ENCODE assay signal across 8 cellular contexts in genomic region chr22:31081963-31082605, GRCh38. TPM values are rescaled to one million over a fixed set of nuclear protein-coding genes. Genes with fewer than 3 reads are reported as not detected.
DNase-seq lines count a peak whose midpoint lies in the region; ATAC-seq, FAIRE-seq and TF ChIP-seq lines count a peak whose summit lies in the region.

No MANE protein-coding gene starts in this region.

- TF ChIP-seq EP300 in A549 (IDR thresholded peaks at IDR 0.05): no peak

- H3K9me3 ChIP-seq in A549: no peaks in the 10 kb centered on the region

- H3K4me3 ChIP-seq in A549: peak overlapping the region; percentile 95
- peak overlapping the region; percentile 83 for H3K4me3 ChIP-seq in astrocyte of the spinal cord (ENCODE audit: low read depth, low read length)

- H3K4me1 ChIP-seq in A549: peaks cover 31% of the 10 kb centered on the region

- H3K27ac ChIP-seq in A549: peak overlapping the region; percentile 92 to 94

- ATAC-seq in A549 (peak; percentile 2 to 3; a peak in 3 of 6 replicates), memory B cell (ENCODE audit: low read depth) (no peak), HG03457 (IDR thresholded peaks at IDR 0.05; ENCODE audit: unreplicated experiment) (no peak), HG03460 (IDR thresholded peaks at IDR 0.05; ENCODE audit: unreplicated experiment) (no peak)

- CTCF ChIA-PET in A549 (lab: Yijun Ruan, JAX): interaction anchor here (0.6 to 5.1 kb wide), 23 partner anchors 8 to 327 kb away, joined by 3 to 34 read pairs (median 4); partner anchors contain the start of genes MORC2, SELENOM and TUG1

- no peak for TF ChIP-seq POLR2A in A549 (IDR thresholded peaks at IDR 0.05; ENCODE audit: low read length)

- POLR2A ChIA-PET in A549 (lab: Yijun Ruan, JAX): interaction anchor here (1.1 to 4.3 kb wide), 2 partner anchors 10 to 113 kb away, joined by 3 to 58 read pairs; partner anchors contain the start of genes MORC2 and TUG1

- H3K4me2 ChIP-seq in A549: peak overlapping the region; percentile 99

- peak overlapping the region; percentile 22 for H3K4me3 Mint-ChIP-seq in memory B cell

- TF ChIP-seq CTCF in A549 (IDR thresholded peaks at IDR 0.05) (no peak), astrocyte of the spinal cord (IDR thresholded peaks at IDR 0.05; ENCODE audit: low read depth, low read length) (no peak)

- FAIRE-seq in A549 (lab: Jason Lieb, UNC): no peak

- no peak overlapping the region for H3K27ac Mint-ChIP-seq in memory B cell

- 31% methylated on average over 5 of the region's 6 CpGs for WGBS in A549 (ENCODE audit: missing lambda C conversion rate)

- H3K9me3 Mint-ChIP-seq in memory B cell: no peaks in the 10 kb centered on the region

- no peaks in the 10 kb centered on the region for H3K36me3 Mint-ChIP-seq in memory B cell

- in situ Hi-C loops in astrocyte of the spinal cord (cut with HindIII; ENCODE audit: low sequenced_read_pairs): no loop called here

- DNase-seq in A549 (ENCODE audit: low read depth in 1 of 2, low spot score in 1 of 2) (no peak), HK-2 (ENCODE audit: unreplicated experiment) (peak; percentile 71), astrocyte of the spinal cord (ENCODE audit: low read depth, low spot score) (no peak), memory B cell (ENCODE audit: low spot score in 2 of 2) (no peak), GDM1 (lab: John Stamatoyannopoulos, UW) (no peak), NAMALWA (ENCODE audit: low spot score) (no peak)

- TF ChIP-seq RAD21 in A549 (conservative IDR thresholded peaks at IDR 0.05 in 1 of 2, IDR thresholded peaks at IDR 0.05 in 1 of 2): no peak

- no peaks in the 10 kb centered on the region for H3K27me3 Mint-ChIP-seq in memory B cell

- peaks cover 27% of the 10 kb centered on the region for H3K4me1 Mint-ChIP-seq in memory B cell

TF ChIP-seq in A549, 52 proteins besides CTCF, POLR2A, EP300 and RAD21:
- TF ChIP-seq EHF (CRISPR knock-in tag; IDR thresholded peaks at IDR 0.05) (no peak), ZFP36 (IDR thresholded peaks at IDR 0.05; ENCODE audit: borderline replicate concordance, partially characterized antibody) (no peak), USF2 (IDR thresholded peaks at IDR 0.05) (no peak), HMGXB4 (CRISPR knock-in tag; IDR thresholded peaks at IDR 0.05; ENCODE audit: borderline replicate concordance) (no peak), TFCP2L1 (CRISPR knock-in tag; IDR thresholded peaks at IDR 0.05) (no peak), CBX8 (IDR thresholded peaks at IDR 0.05) (no peak), JUN (IDR thresholded peaks at IDR 0.05) (no peak), RARB (CRISPR knock-in tag; IDR thresholded peaks at IDR 0.05) (no peak), ESRRA (IDR thresholded peaks at IDR 0.05; ENCODE audit: borderline replicate concordance, low read length) (no peak), HEYL (CRISPR knock-in tag; IDR thresholded peaks at IDR 0.05) (no peak), SMC3 (IDR thresholded peaks at IDR 0.05) (no peak), CHD4 (IDR thresholded peaks at IDR 0.05; ENCODE audit: borderline replicate concordance) (no peak), NPAS2 (CRISPR knock-in tag; IDR thresholded peaks at IDR 0.05; ENCODE audit: borderline replicate concordance) (no peak), GATA3 (IDR thresholded peaks at IDR 0.05; ENCODE audit: borderline replicate concordance) (no peak), CEBPB (IDR thresholded peaks at IDR 0.05) (no peak), REST (IDR thresholded peaks at IDR 0.05) (no peak)

RNA-seq across cellular contexts. Expression of gene SMTN, which starts 1.0 kb away (rescaled TPM):
- polyA plus RNA-seq in A549 (2011; rRNA removed) (7.0 and 12.7 TPM in 2 replicates), A549 (2017; fragmentation: RNase III; extraction: RNeasy Plus Mini Kit Qiagen cat#74134 plus additional on column Dnase treatment) (33.1 to 37.3 TPM (median 34.9 TPM) in 3 replicates)
- polyA plus RNA-seq in A549 (2012; cell fraction: cytosol; rRNA removed): 29.6 and 31.6 TPM in 2 replicates
- 122 and 130 TPM in 2 replicates for polyA plus RNA-seq in A549 (2012; cell fraction: nucleus; rRNA removed)
- 5.5 and 11.3 TPM in 2 replicates for polyA minus RNA-seq in A549 (2011; rRNA and poly(A)+ RNA removed)

RNA-seq across cellular contexts. Expression of gene SELENOM, which starts 25.3 kb away (rescaled TPM):
- polyA plus RNA-seq in A549 (2011; rRNA removed): 14.2 and 15.3 TPM in 2 replicates
- 62.7 and 76.5 TPM in 2 replicates for polyA plus RNA-seq in A549 (2012; cell fraction: cytosol; rRNA removed)
- polyA plus RNA-seq in A549 (2012; cell fraction: nucleus; rRNA removed): 82.5 and 94.7 TPM in 2 replicates
- 46.4 to 50.2 TPM (median 46.5 TPM) in 3 replicates for polyA plus RNA-seq in A549 (2017; fragmentation: RNase III; extraction: RNeasy Plus Mini Kit Qiagen cat#74134 plus additional on column Dnase treatment)
- polyA minus RNA-seq in A549 (2011; rRNA and poly(A)+ RNA removed): 12.4 and 18.3 TPM in 2 replicates

RNA-seq across cellular contexts. Expression of gene INPP5J, which starts 40.7 kb away (rescaled TPM):
- polyA plus RNA-seq in A549 (2011; rRNA removed) (0.70 and 0.98 TPM in 2 replicates), A549 (2017; fragmentation: RNase III; extraction: RNeasy Plus Mini Kit Qiagen cat#74134 plus additional on column Dnase treatment) (1.3 to 1.8 TPM (median 1.5 TPM) in 3 replicates)
- 1.2 and 1.6 TPM in 2 replicates for polyA plus RNA-seq in A549 (2012; cell fraction: cytosol; rRNA removed)
- polyA plus RNA-seq in A549 (2012; cell fraction: nucleus; rRNA removed): 7.6 and 9.2 TPM in 2 replicates
- polyA minus RNA-seq in A549 (2011; rRNA and poly(A)+ RNA removed): 1.6 and 1.8 TPM in 2 replicates

RNA-seq across cellular contexts. Expression of gene PLA2G3, which starts 58.2 kb away (rescaled TPM):
- polyA plus RNA-seq in A549 (2011; rRNA removed) (not detected in 2 replicates), A549 (2017; fragmentation: RNase III; extraction: RNeasy Plus Mini Kit Qiagen cat#74134 plus additional on column Dnase treatment) (not detected in 3 replicates)
- not detected in 2 replicates for polyA plus RNA-seq in A549 (2012; cell fraction: cytosol; rRNA removed)
- 0.02 TPM in 1 of 2 replicates, not detected in the other for polyA plus RNA-seq in A549 (2012; cell fraction: nucleus; rRNA removed)
- not detected in 2 replicates for polyA minus RNA-seq in A549 (2011; rRNA and poly(A)+ RNA removed)

Comparison
In these comparisons a context has a peak if more than half of its experiments do, and no peak if none do; other contexts are left out.
1. ATAC-seq: peak in A549 (2 of 2); none in memory B cell (single experiment), HG03457 (single experiment) and HG03460 (single experiment).